25 cellular contexts compared by ENCODE assay signal in the genomic region with DNA sequence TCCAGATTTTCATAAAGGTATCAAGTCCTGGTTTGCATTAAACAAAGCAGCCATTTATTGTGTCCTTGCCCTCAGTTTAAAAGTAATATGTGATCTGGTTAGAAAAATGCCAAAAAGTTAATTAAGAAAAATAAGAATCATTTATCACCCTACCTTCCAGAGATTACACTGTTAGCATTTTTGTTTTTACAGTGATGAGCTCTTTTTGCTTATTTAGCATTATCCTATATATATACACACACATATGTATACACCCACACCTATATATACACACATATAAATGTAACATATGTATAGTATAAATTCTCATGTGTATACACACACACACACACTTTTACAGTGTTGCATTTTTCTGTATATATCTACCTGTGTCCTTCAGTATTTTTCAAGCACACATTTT.
"Had no signal": no experiment of that assay in that cellular context is flagged by ENCODE, and none has a peak within 500 bp of the region (broad histone marks: within the 10 kb centered on the region; RNA-seq: fewer than 3 reads in every experiment).

No MANE protein-coding gene starts in this region.

- H3K4me3 ChIP-seq: suprapubic skin, testis, thoracic aorta, thyroid gland, tibial artery, tibial nerve, transverse colon, upper lobe of left lung, upper lobe of right lung, uterus, vagina had no signal

- FAIRE-seq: urothelium cell line had no signal

- H3K9me3 ChIP-seq: suprapubic skin, testis, thoracic aorta, thyroid gland, tibial artery, tibial nerve, transverse colon, upper lobe of left lung, upper lobe of right lung, uterus, vagina had no signal

- ATAC-seq: stimulated activated effector memory CD8-positive, alpha-beta T cell treated with anti-CD3 and anti-CD28 coated beads, Interleukin-12 subunit alpha, Interleukin-12 subunit beta, amount 100 ng/mL, for 72 hours; stimulated activated memory B cell treated with anti-CD40 and anti-IgM and Interleukin-4, amounts not matched to agents 10 μg/mL and 1 μg/mL and 100 μg/mL, for 72 hours; stimulated activated naive B cell treated with anti-CD40 and anti-IgM and Interleukin-4, amounts not matched to agents 10 μg/mL and 1 μg/mL and 100 μg/mL, for 72 hours; stimulated activated naive CD8-positive, alpha-beta T cell treated with anti-CD3 and anti-CD28 coated beads, Interleukin-15, amount 100 ng/mL, for 72 hours; stimulated activated naive CD8-positive, alpha-beta T cell treated with anti-CD3 and anti-CD28 coated beads, Interleukin-15, Interleukin-2, amounts not matched to agents 100 U/mL and 50 U/mL, for 24 hours; upper lobe of right lung had no signal

- DNase-seq: stimulated activated CD4-positive, alpha-beta T cell treated with anti-CD3 and anti-CD28 coated beads, Interleukin-2, amount 100 ng/mL, for 48 hours; stimulated activated CD4-positive, alpha-beta T cell treated with anti-CD3 and anti-CD28 coated beads, Interleukin-4, amount 100 ng/mL, for 1 hour; stimulated activated CD4-positive, alpha-beta T cell treated with anti-CD3 and anti-CD28 coated beads, Interleukin-4, amount 100 ng/mL, for 24 hours; stimulated activated CD4-positive, alpha-beta T cell treated with anti-CD3 and anti-CD28 coated beads, Interleukin-4, amount 100 ng/mL, for 4 hours; stimulated activated CD8-positive, alpha-beta memory T cell treated with anti-CD3 and anti-CD28 coated beads, Interleukin-4, amount 100 ng/mL, for 48 hours; stimulated activated naive B cell treated with anti-CD40 and anti-IgM and Interleukin-4, amounts not matched to agents 10 μg/mL and 1 μg/mL and 100 μg/mL, for 72 hours; stimulated activated naive CD4-positive, alpha-beta T cell; stimulated activated naive CD4-positive, alpha-beta T cell treated with Interleukin-2 at 50 U/mL for 16 hours; stimulated activated naive CD8-positive, alpha-beta T cell treated with anti-CD3 and anti-CD28 coated beads, Interleukin-15, amount 100 ng/mL, for 72 hours; stimulated activated naive CD8-positive, alpha-beta T cell treated with anti-CD3 and anti-CD28 coated beads, Interleukin-15, Interleukin-2, amounts not matched to agents 100 U/mL and 50 U/mL, for 24 hours; substantia nigra; testis; thyroid gland; tibial artery; transverse colon; upper lobe of left lung; upper lobe of right lung; uterus had no signal

- H3K27me3 ChIP-seq: suprapubic skin, testis, thyroid gland, tibial artery, tibial nerve, transverse colon, upper lobe of left lung, upper lobe of right lung, uterus, vagina had no signal

- H3K4me1 ChIP-seq: suprapubic skin, testis, thyroid gland, tibial artery, tibial nerve, transverse colon, upper lobe of right lung, uterus, vagina had no signal

- H3K27ac ChIP-seq: suprapubic skin, testis, thoracic aorta, thyroid gland, tibial artery, tibial nerve, transverse colon, upper lobe of left lung, upper lobe of right lung, uterus, vagina had no signal

- H3K36me3 ChIP-seq: uterus had no signal
